Comparison of ENCODE assay signal across 1 cellular context in genomic region chr22:17706451-17706900, GRCh38.
TF ChIP-seq lines count a peak whose summit lies in the region.

No MANE protein-coding gene starts in this region.

TF ChIP-seq in GM12878, 131 proteins besides CTCF, POLR2A, EP300 and RAD21 (continued from another document):
- TF ChIP-seq ATF2 (IDR thresholded peaks at IDR 0.05; ENCODE audit: low read length) (peak; percentile 57; the same call in 1 of the 2 replicates), IKZF1 (conservative IDR thresholded peaks at IDR 0.05) (peak; percentile 90), TBL1XR1 (IDR thresholded peaks at IDR 0.05; ENCODE audit: low read depth, low read length) (peak; percentile 52; the same call in 1 of the 2 replicates), NFIC (IDR thresholded peaks at IDR 0.05; ENCODE audit: low read depth, low read length) (peak; percentile 26; the same call in 1 of the 2 replicates), MTA2 (IDR thresholded peaks at IDR 0.05; ENCODE audit: low read depth) (peak; percentile 94), E2F4 (IDR thresholded peaks at IDR 0.05; ENCODE audit: low read depth, low read length) (no peak), IKZF2 (IDR thresholded peaks at IDR 0.05) (peak; percentile 97 to 98), BCL3 (IDR thresholded peaks at IDR 0.05; ENCODE audit: borderline replicate concordance, insufficient read depth, low read depth, low read length, poor library complexity, severe bottlenecking) (no peak), ZNF24 (IDR thresholded peaks at IDR 0.05) (0 out of 2 replicates have a peak, but pooled peaks have one; percentile 5), DPF2 (IDR thresholded peaks at IDR 0.05) (peak; percentile 67), EED (IDR thresholded peaks at IDR 0.05; ENCODE audit: low read depth) (peak; percentile 90), PML (IDR thresholded peaks at IDR 0.05; ENCODE audit: low read length) (no peak), GABPA (IDR thresholded peaks at IDR 0.05; ENCODE audit: low read depth) (no peak), PAX5 (IDR thresholded peaks at IDR 0.05; ENCODE audit: borderline replicate concordance, low read depth, low read length) (0 out of 2 replicates have a peak, but pooled peaks have one; percentile 13), RUNX3 (IDR thresholded peaks at IDR 0.05; ENCODE audit: low read length) (peak; percentile 81), GATAD2B (conservative IDR thresholded peaks at IDR 0.05; ENCODE audit: low read depth) (peak; percentile 39; the same call in 1 of the 2 replicates), POU2F2 (IDR thresholded peaks at IDR 0.05; ENCODE audit: borderline replicate concordance, low read depth, low read length) (peak; percentile 35; the same call in 1 of the 3 replicates), POLR2AphosphoS5 (IDR thresholded peaks at IDR 0.05; ENCODE audit: low read length) (0 out of 2 replicates have a peak, but pooled peaks have one; percentile 54), CREB1 (IDR thresholded peaks at IDR 0.05; ENCODE audit: low read depth) (0 out of 2 replicates have a peak, but pooled peaks have one; percentile 23), MEF2B (IDR thresholded peaks at IDR 0.05; ENCODE audit: partially characterized antibody, poor library complexity, severe bottlenecking) (peak; percentile 38), ATF7 (IDR thresholded peaks at IDR 0.05; ENCODE audit: low read depth) (peak; percentile 78)
